Comparison of ENCODE assay signal across 10 cellular contexts in genomic region chr1:46535063-46535462, GRCh38. TPM values are rescaled to one million over a fixed set of nuclear protein-coding genes. Genes with fewer than 3 reads are reported as not detected.
A peak's percentile ranks its signal among the peaks of the same experiment; 100 is the strongest.
DNase-seq lines count a peak whose midpoint lies in the region; ATAC-seq and TF ChIP-seq lines count a peak whose summit lies in the region.
"Had no signal": no experiment of that assay in that cellular context is flagged by ENCODE, and none has a peak within 500 bp of the region (broad histone marks: within the 10 kb centered on the region; RNA-seq: fewer than 3 reads in every experiment).

No MANE protein-coding gene starts in this region.

- TF ChIP-seq CTCF in natural killer cell (IDR thresholded peaks at IDR 0.05) = no peak
- TF ChIP-seq CTCF in CD8-positive, alpha-beta T cell (IDR thresholded peaks at IDR 0.05) = no peak

- H3K9ac ChIP-seq in Karpas-422 (ENCODE audit: low read length) = no peak overlapping the region
- H3K9ac ChIP-seq: BLaER1 treated with 17β-estradiol and CSF1 and Interleukin-3, amounts not matched to agents 10 nM and 100 nM had no signal

- H3K27me3 Mint-ChIP-seq in natural killer cell (ENCODE audit: low read depth in 2 of 2) = peaks cover 20% of the 10 kb centered on the region in 2 donors
- peaks cover 10% of the 10 kb centered on the region for H3K27me3 Mint-ChIP-seq in CD8-positive, alpha-beta T cell (ENCODE audit: low read depth)

- peaks cover 5 to 6% of the 10 kb centered on the region in 2 donors for H3K4me1 Mint-ChIP-seq in natural killer cell
- H3K4me1 Mint-ChIP-seq in CD8-positive, alpha-beta T cell (ENCODE audit: low read depth) = peaks cover 3% of the 10 kb centered on the region

- POLR2A ChIA-PET in CD8-positive, alpha-beta T cell (lab: Charles Lee) = no interaction called here

- 0 out of 2 replicates have a peak, but pooled peaks cover 3% of the 10 kb centered on the region for H4K20me1 ChIP-seq in Karpas-422 (ENCODE audit: insufficient read depth, low read depth, low read length)

- no peaks in the 10 kb centered on the region for H3K36me3 Mint-ChIP-seq in natural killer cell
- no peaks in the 10 kb centered on the region for H3K36me3 Mint-ChIP-seq in CD8-positive, alpha-beta T cell

- no peak overlapping the region for H3K27ac Mint-ChIP-seq in natural killer cell
- H3K27ac Mint-ChIP-seq in CD8-positive, alpha-beta T cell = no peak overlapping the region

- no peaks in the 10 kb centered on the region for H3K9me3 Mint-ChIP-seq in natural killer cell
- H3K9me3 Mint-ChIP-seq in CD8-positive, alpha-beta T cell = no peaks in the 10 kb centered on the region

- H3K4me3 Mint-ChIP-seq in natural killer cell = peak overlapping the region; percentile 47
- no peak overlapping the region for H3K4me3 Mint-ChIP-seq in CD8-positive, alpha-beta T cell

- no peaks in the 10 kb centered on the region for H3K79me2 ChIP-seq in Karpas-422 (ENCODE audit: low read length)

- H3K36me3 ChIP-seq in Karpas-422 (ENCODE audit: insufficient read depth, low read length) = no peaks in the 10 kb centered on the region
- H3K36me3 ChIP-seq in CD8-positive, alpha-beta T cell (ENCODE audit: insufficient read depth, low read length) = no peaks in the 10 kb centered on the region
- no peaks in the 10 kb centered on the region for H3K36me3 ChIP-seq in aorta (ENCODE audit: control insufficient read depth in 1 of 2, insufficient read depth in 2 of 2, low read length in 1 of 2)
- H3K36me3 ChIP-seq: BLaER1 treated with 17β-estradiol and CSF1 and Interleukin-3, amounts not matched to agents 10 nM and 100 nM had no signal

- H3K9me3 ChIP-seq in Karpas-422 (ENCODE audit: low read length) (no peaks in the 10 kb centered on the region), aorta (ENCODE audit: control insufficient read depth, low read length) (no peaks in the 10 kb centered on the region)
- no peaks in the 10 kb centered on the region for H3K9me3 ChIP-seq in CD8-positive, alpha-beta T cell (ENCODE audit: low read length)

- WGBS in aorta, 2 donors = 65 to 77% methylated on average over 2 of the region's 2 CpGs

- H3K4me3 ChIP-seq in Karpas-422 (ENCODE audit: low read length) (no peak overlapping the region), aorta (ENCODE audit: low read length in 2 of 2) (no peak overlapping the region)
- H3K4me3 ChIP-seq in CD8-positive, alpha-beta T cell (ENCODE audit: low read depth, low read length) = no peak overlapping the region
- H3K4me3 ChIP-seq: BLaER1 treated with 17β-estradiol and CSF1 and Interleukin-3, amounts not matched to agents 10 nM and 100 nM had no signal

- H3K27me3 ChIP-seq in Karpas-422 (ENCODE audit: low read length) (no peaks in the 10 kb centered on the region), aorta (ENCODE audit: control insufficient read depth in 1 of 2, insufficient read depth in 2 of 2, low read length in 1 of 2) (no peaks in the 10 kb centered on the region)
- H3K27me3 ChIP-seq in CD8-positive, alpha-beta T cell (ENCODE audit: insufficient read depth, low read length) = no peaks in the 10 kb centered on the region

- intact Hi-C loops in natural killer cell (cut with micrococcal nuclease) (no loop called here), aorta (cut with DNase I) (no loop called here)
- intact Hi-C loops in CD8-positive, alpha-beta T cell (cut with DNase I, micrococcal nuclease) = no loop called here

- H3K27ac ChIP-seq in Karpas-422 (ENCODE audit: low read length) (no peak overlapping the region), aorta (ENCODE audit: low read depth in 1 of 2, low read length in 2 of 2) (no peak overlapping the region)
- H3K27ac ChIP-seq in CD8-positive, alpha-beta T cell (ENCODE audit: low read depth, low read length) = no peak overlapping the region
- H3K27ac ChIP-seq: BLaER1 treated with 17β-estradiol and CSF1 and Interleukin-3, amounts not matched to agents 10 nM and 100 nM had no signal

- H3K4me1 ChIP-seq in Karpas-422 (ENCODE audit: low read length) (no peaks in the 10 kb centered on the region), aorta (ENCODE audit: control insufficient read depth in 1 of 2, insufficient read depth in 2 of 2, low read length in 2 of 2) (no peaks in the 10 kb centered on the region)
- peaks cover 7% of the 10 kb centered on the region for H3K4me1 ChIP-seq in CD8-positive, alpha-beta T cell (ENCODE audit: insufficient read depth, low read length)

- CTCF ChIA-PET in CD8-positive, alpha-beta T cell (lab: Charles Lee) = interaction anchor here (1.5 to 4.8 kb wide), 4 partner anchors 13 to 191 kb away, joined by 6 to 30 read pairs (median 12); no protein-coding TSS in a partner anchor

- no peak for ATAC-seq in natural killer cell
- no peak for ATAC-seq in CD8-positive, alpha-beta T cell
- no peak for ATAC-seq in aorta (ENCODE audit: low FRiP score)

- DNase-seq in NCI-H1092 treated with DMSO at 0.1 percent for 48 hours (lab: John Stamatoyannopoulos, UW) = peak; percentile 2
- no peak for DNase-seq in NCI-H1092 (lab: John Stamatoyannopoulos, UW)
- peak; percentile 70 for DNase-seq in Karpas-422
- peak; percentile 22 for DNase-seq in amniotic epithelial cell (ENCODE audit: low read depth)
- no peak for DNase-seq in natural killer cell
- DNase-seq in CD8-positive, alpha-beta T cell = no peak
- DNase-seq in aorta = no peak
- no peak for DNase-seq in activated gamma-delta T cell treated with Interleukin-2 at 50 U/mL for 16 hours
- DNase-seq: NCI-H2081 had no signal

- no peak overlapping the region for H2AFZ ChIP-seq in Karpas-422 (ENCODE audit: low read length)

- H3K4me2 ChIP-seq in Karpas-422 (ENCODE audit: low read depth, low read length, poor library complexity, severe bottlenecking) = no peak overlapping the region
- H3K4me2 ChIP-seq: BLaER1 treated with 17β-estradiol and CSF1 and Interleukin-3, amounts not matched to agents 10 nM and 100 nM had no signal

- H3K9me2 ChIP-seq in Karpas-422 (replicated peaks; ENCODE audit: insufficient read depth, low read length) = no peaks in the 10 kb centered on the region

RNA-seq across cellular contexts. Expression of gene KNCN, which starts 16.4 kb away (rescaled TPM):
- total RNA-seq in Karpas-422 (2014; rRNA removed; shearing (Covaris generic); ENCODE audit: low replicate concordance) = not detected in 2 replicates
- total RNA-seq in natural killer cell (under 1 TPM in 1 of 3 donors, not detected in 2; 0.20 TPM), aorta (not detected)
- not detected for total RNA-seq in CD8-positive, alpha-beta T cell
- polyA plus RNA-seq in aorta = under 1 TPM in 1 of 2 donors, not detected in 1; 0.15 TPM

RNA-seq across cellular contexts. Expression of gene DMBX1, which starts 45.4 kb away (rescaled TPM):
- total RNA-seq in Karpas-422 (2014; rRNA removed; shearing (Covaris generic); ENCODE audit: low replicate concordance) = not detected in 2 replicates
- not detected for total RNA-seq in natural killer cell
- not detected for total RNA-seq in CD8-positive, alpha-beta T cell
- not detected for total RNA-seq in aorta
- under 1 TPM in 1 of 2 donors, not detected in 1; 0.38 TPM for polyA plus RNA-seq in aorta

Comparison
In these comparisons a context has a peak if more than half of its experiments do, and no peak if none do; other contexts are left out.
1. DNase-seq: peak in NCI-H1092 treated with DMSO at 0.1 percent for 48 hours (single experiment), Karpas-422 (single experiment) and amniotic epithelial cell (single experiment); none in NCI-H1092 (single experiment), natural killer cell (single experiment), CD8-positive, alpha-beta T cell (0 of 7), aorta (0 of 2) and activated gamma-delta T cell treated with Interleukin-2 at 50 U/mL for 16 hours (single experiment).